In genomic region chr14:33362934-33363333, GRCh38 we compare ENCODE assay signal across 21 cellular contexts.
"Had no signal": no experiment of that assay in that cellular context is flagged by ENCODE, and none has a peak within 500 bp of the region (broad histone marks: within the 10 kb centered on the region; RNA-seq: fewer than 3 reads in every experiment).

No MANE protein-coding gene starts in this region.

- H3K27ac ChIP-seq: epithelial cell of prostate, esophagus squamous epithelium, spleen, tibial nerve had no signal

- H3K36me3 ChIP-seq: esophagus squamous epithelium, spleen, tibial nerve had no signal

- H3K4me3 ChIP-seq: esophagus squamous epithelium, spleen, tibial nerve had no signal

- ATAC-seq: activated CD4-positive, alpha-beta T cell treated with anti-CD3 and anti-CD28 coated beads for 36 hours; activated CD8-positive, alpha-beta memory T cell treated with anti-CD3 and anti-CD28 coated beads, Interleukin-2, amount 10 ng/mL, durations not matched to agents 7 days and 5 days; activated CD8-positive, alpha-beta T cell treated with anti-CD3 and anti-CD28 coated beads, Interleukin-2, amount 10 ng/mL, durations not matched to agents 7 days and 5 days; activated naive CD8-positive, alpha-beta T cell treated with anti-CD3 and anti-CD28 coated beads, Interleukin-2, amount 50 U/mL, for 24 hours; left colon; naive thymus-derived CD8-positive, alpha-beta T cell; right cardiac atrium had no signal

- DNase-seq: activated CD4-positive, alpha-beta T cell treated with anti-CD3 and anti-CD28 coated beads for 36 hours; activated CD4-positive, CD25-positive, alpha-beta regulatory T cell; activated CD8-positive, alpha-beta memory T cell treated with anti-CD3 and anti-CD28 coated beads, Interleukin-2, amount 10 ng/mL, durations not matched to agents 7 days and 5 days; activated CD8-positive, alpha-beta T cell treated with anti-CD3 and anti-CD28 coated beads, Interleukin-2, amount 10 ng/mL, durations not matched to agents 7 days and 5 days; activated naive CD8-positive, alpha-beta T cell treated with anti-CD3 and anti-CD28 coated beads, Interleukin-2, amount 50 U/mL, for 24 hours; activated T-cell treated with anti-CD3 and anti-CD28 coated beads, Interleukin-2, amount 50 U/mL, for 48 hours; amygdala; central memory CD4-positive, alpha-beta T cell; effector CD4-positive, alpha-beta T cell; esophagus squamous epithelium; foreskin melanocyte; kidney; left colon; mammary epithelial cell; naive thymus-derived CD8-positive, alpha-beta T cell; posterior cingulate gyrus; right cardiac atrium; spleen; stimulated activated naive CD4-positive, alpha-beta T cell treated with Interleukin-2 at 50 U/mL for 16 hours had no signal

- H3K27me3 ChIP-seq: esophagus squamous epithelium, spleen, tibial nerve had no signal

- H3K4me1 ChIP-seq: esophagus squamous epithelium, spleen, tibial nerve had no signal

- H3K9me3 ChIP-seq: esophagus squamous epithelium, spleen, tibial nerve had no signal
